8 cellular contexts compared by ENCODE assay signal in genomic region chr12:122022393-122023338, GRCh38. TPM values are rescaled to one million over a fixed set of nuclear protein-coding genes. Genes with fewer than 3 reads are reported as not detected.
A peak's percentile ranks its signal among the peaks of the same experiment; 100 is the strongest.
DNase-seq lines count a peak whose midpoint lies in the region; ATAC-seq and TF ChIP-seq lines count a peak whose summit lies in the region.

No MANE protein-coding gene starts in this region.

- peak overlapping the region; percentile 75 for H3K4me3 Mint-ChIP-seq in WTC11
- H3K4me3 Mint-ChIP-seq in endothelial cell (ENCODE audit: unreplicated experiment): peak overlapping the region; percentile 89
- peak overlapping the region; percentile 87 for H3K4me3 Mint-ChIP-seq in mesothelial cell of epicardium

- H3K27ac Mint-ChIP-seq in WTC11 (no peak overlapping the region), endothelial cell (ENCODE audit: unreplicated experiment) (no peak overlapping the region), mesothelial cell of epicardium (peak overlapping the region; percentile 95)

- H3K27me3 ChIP-seq in BJ (ENCODE audit: control insufficient read depth, insufficient read depth, low read length) (no peaks in the 10 kb centered on the region), tibial artery (no peaks in the 10 kb centered on the region)

- POLR2A ChIA-PET in BJ (lab: Charles Lee): no interaction called here
- POLR2A ChIA-PET in WTC11 (lab: Charles Lee): no interaction called here

- H3K9me3 Mint-ChIP-seq in WTC11: peaks cover 6% of the 10 kb centered on the region; the same call in 1 of the 2 replicates
- H3K9me3 Mint-ChIP-seq in endothelial cell (ENCODE audit: unreplicated experiment): no peaks in the 10 kb centered on the region
- H3K9me3 Mint-ChIP-seq in mesothelial cell of epicardium: peaks cover 10% of the 10 kb centered on the region

- ATAC-seq in WTC11 (peak; percentile 6; the same call in 1 of the 2 replicates), HG02970 (IDR thresholded peaks at IDR 0.05; ENCODE audit: low FRiP score, unreplicated experiment) (no peak)

- CTCF ChIA-PET in BJ (lab: Yijun Ruan, JAX): interaction anchor here (0.9 to 1.5 kb wide), 5 partner anchors 17 to 106 kb away, joined by 3 to 6 read pairs (median 3); partner anchors contain the start of gene CFAP251
- CTCF ChIA-PET in WTC11 (lab: Charles Lee): interaction anchor here (0.6 to 2.8 kb wide), 3 partner anchors 105 to 337 kb away, joined by 3 to 23 read pairs (median 5); partner anchors contain the start of genes CFAP251 and RHOF

- H3K4me1 Mint-ChIP-seq in WTC11: peaks cover 21% of the 10 kb centered on the region
- peaks cover 9% of the 10 kb centered on the region for H3K4me1 Mint-ChIP-seq in endothelial cell (ENCODE audit: unreplicated experiment)
- peaks cover 11% of the 10 kb centered on the region for H3K4me1 Mint-ChIP-seq in mesothelial cell of epicardium

- H3K27ac ChIP-seq in tibial artery: peak overlapping the region; percentile 90 to 98

- H3K36me3 ChIP-seq in BJ (ENCODE audit: control insufficient read depth, insufficient read depth, low read length) (no peaks in the 10 kb centered on the region), tibial artery (no peaks in the 10 kb centered on the region)

- H3K4me1 ChIP-seq in tibial artery: peaks cover 0 to 47% (median 27%) of the 10 kb centered on the region in 4 donors

- H3K4me3 ChIP-seq in BJ (ENCODE audit: low read depth, low read length) (peak overlapping the region; percentile 55), HFF-Myc (replicated peaks; ENCODE audit: low read depth, low read length) (peak overlapping the region; percentile 62), tibial artery (peak overlapping the region; percentile 70 to 82)

- no peaks in the 10 kb centered on the region; the same call in 1 of the 2 replicates for H3K36me3 Mint-ChIP-seq in WTC11
- peaks cover 6% of the 10 kb centered on the region for H3K36me3 Mint-ChIP-seq in endothelial cell (ENCODE audit: low read depth, unreplicated experiment)
- H3K36me3 Mint-ChIP-seq in mesothelial cell of epicardium: no peaks in the 10 kb centered on the region

- TF ChIP-seq CTCF in BJ (IDR thresholded peaks at IDR 0.05; ENCODE audit: insufficient read depth, low read depth, low read length): no peak
- TF ChIP-seq CTCF in HFF-Myc (IDR thresholded peaks at IDR 0.05; ENCODE audit: low read depth, low read length, missing control alignments): no peak
- TF ChIP-seq CTCF in WTC11 (IDR thresholded peaks at IDR 0.05): no peak
- TF ChIP-seq CTCF in endothelial cell (IDR thresholded peaks at IDR 0.05; ENCODE audit: unreplicated experiment): no peak
- TF ChIP-seq CTCF in mesothelial cell of epicardium (IDR thresholded peaks at IDR 0.05; ENCODE audit: unreplicated experiment): no peak
- no peak for TF ChIP-seq CTCF in tibial artery (IDR thresholded peaks at IDR 0.05)

- DNase-seq in BJ (ENCODE audit: low read depth) (no peak), HFF-Myc (ENCODE audit: extremely low read depth, low read depth) (no peak), WTC11 (ENCODE audit: low spot score) (peak; percentile 47), endothelial cell (ENCODE audit: low spot score) (peak; percentile 38), mesothelial cell of epicardium (ENCODE audit: low spot score in 2 of 2, unreplicated experiment in 2 of 2) (peak in 1 of 2 experiments; percentile 54), tibial artery (peak in 1 of 2 donors; percentile 70), middle frontal gyrus (ENCODE audit: extremely low spot score, low spot score) (no peak)

- intact Hi-C loops in tibial artery (cut with DNase I; ENCODE audit: low total_unique reads): loop anchor here (5.0 kb wide), 1 partner anchor 105 kb away; the partner anchor contains the start of gene CFAP251

- H3K9me3 ChIP-seq in tibial artery: no peaks in the 10 kb centered on the region

- H3K27me3 Mint-ChIP-seq in WTC11 (ENCODE audit: low read depth) (peaks cover 37% of the 10 kb centered on the region), endothelial cell (ENCODE audit: unreplicated experiment) (peaks cover 18% of the 10 kb centered on the region), mesothelial cell of epicardium (ENCODE audit: low read depth) (peaks cover 7% of the 10 kb centered on the region)

TF ChIP-seq in WTC11, 78 proteins besides CTCF, POLR2A, EP300 and RAD21:
- TF ChIP-seq ZNF138 (CRISPR knock-in tag; conservative IDR thresholded peaks at IDR 0.05): no peak
- TF ChIP-seq GABPB1 (CRISPR knock-in tag; IDR thresholded peaks at IDR 0.05): no peak
- TF ChIP-seq ATF1 (CRISPR knock-in tag; IDR thresholded peaks at IDR 0.05): no peak
- TF ChIP-seq ZNF423 (CRISPR knock-in tag; IDR thresholded peaks at IDR 0.05): no peak
- no peak for TF ChIP-seq ZSCAN18 (CRISPR knock-in tag; IDR thresholded peaks at IDR 0.05)
- no peak for TF ChIP-seq ZNF671 (CRISPR knock-in tag; IDR thresholded peaks at IDR 0.05)
- TF ChIP-seq ZBTB43 (CRISPR knock-in tag; IDR thresholded peaks at IDR 0.05): 0 out of 2 replicates have a peak, but pooled peaks have one; percentile 26
- no peak for TF ChIP-seq GTF2I (CRISPR knock-in tag; conservative IDR thresholded peaks at IDR 0.05)
- no peak for TF ChIP-seq PRRX2 (CRISPR knock-in tag; IDR thresholded peaks at IDR 0.05)
- TF ChIP-seq STAT6 (CRISPR knock-in tag; conservative IDR thresholded peaks at IDR 0.05; ENCODE audit: low read depth): no peak
- TF ChIP-seq NFE2L1 (CRISPR knock-in tag; IDR thresholded peaks at IDR 0.05): 0 out of 2 replicates have a peak, but pooled peaks have one; percentile 28

RNA-seq across cellular contexts. Expression of gene BCL7A, which starts 1.0 kb away (rescaled TPM):
- polyA plus RNA-seq in BJ (2011; rRNA removed): 2.7 and 3.4 TPM in 2 replicates
- polyA minus RNA-seq in BJ (2011; rRNA and poly(A)+ RNA removed): 2.4 and 2.7 TPM in 2 replicates
- total RNA-seq in WTC11 (2021) (14.6 to 19.7 TPM (median 15.8 TPM) in 3 replicates), endothelial cell (ENCODE audit: unreplicated experiment) (6.2 TPM), mesothelial cell of epicardium (33.8 to 40.1 TPM (median 34.6 TPM) in 3 replicates)

RNA-seq across cellular contexts. Expression of gene MLXIP, which starts 55.9 kb away (rescaled TPM):
- 3.3 and 4.8 TPM in 2 replicates for polyA plus RNA-seq in BJ (2011; rRNA removed)
- 11.0 and 12.9 TPM in 2 replicates for polyA minus RNA-seq in BJ (2011; rRNA and poly(A)+ RNA removed)
- total RNA-seq in WTC11 (2021) (40.5 to 49.4 TPM (median 44.4 TPM) in 3 replicates), endothelial cell (ENCODE audit: unreplicated experiment) (63.3 TPM), mesothelial cell of epicardium (65.3 to 67.3 TPM (median 65.7 TPM) in 3 replicates)

Comparison
In these comparisons a context has a peak if more than half of its experiments do, and no peak if none do; other contexts are left out.
1. DNase-seq: peak in WTC11 (single experiment) and endothelial cell (single experiment); none in BJ (single experiment), HFF-Myc (single experiment) and middle frontal gyrus (single experiment).
2. Peak in every context shown above with its lines, with median percentiles within 50 percentile points of each other: H3K4me3 ChIP-seq and H3K4me3 Mint-ChIP-seq.